ENCODE assay signal across 8 cellular contexts in the genomic region with DNA sequence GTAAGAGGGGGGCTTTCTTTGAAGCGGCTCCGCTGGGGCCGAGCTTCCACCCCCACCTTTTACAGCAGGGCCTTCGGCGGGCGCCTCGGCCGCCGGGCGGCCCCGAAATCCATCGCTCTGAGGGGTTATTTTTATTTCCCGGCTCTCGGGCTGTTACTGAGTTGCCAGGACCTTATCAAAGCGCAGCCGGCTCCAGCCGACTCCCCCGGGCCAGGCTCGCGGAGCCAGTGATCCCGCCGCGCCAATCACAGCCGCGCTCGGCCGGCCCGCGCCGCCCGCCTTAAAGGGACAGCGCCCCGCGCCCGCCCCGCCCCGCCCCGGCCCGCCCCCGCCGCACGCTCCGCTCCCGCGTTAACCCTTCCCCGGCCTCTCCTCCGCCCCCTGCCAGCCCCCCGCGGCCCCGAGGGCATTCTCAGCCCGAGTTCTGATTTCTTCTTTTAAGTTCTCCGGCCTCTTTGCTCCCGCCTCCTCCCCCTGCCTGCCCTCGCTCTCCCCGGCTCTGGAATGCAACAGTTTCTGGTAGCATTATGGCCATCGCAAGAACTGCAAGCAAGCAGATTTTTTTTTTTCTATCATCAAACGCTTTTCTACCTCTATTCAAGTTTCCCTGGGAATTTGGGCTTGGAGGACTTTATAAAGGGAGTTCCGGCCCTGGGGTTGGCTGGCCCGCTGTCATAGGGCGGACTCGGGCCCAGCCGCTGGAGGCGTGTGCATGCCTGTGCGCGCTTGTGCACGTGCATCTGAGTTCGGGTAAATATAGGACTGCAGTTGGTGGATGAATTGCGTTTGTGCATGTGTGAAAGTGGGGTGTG. TPM values are rescaled to one million over a fixed set of nuclear protein-coding genes. Genes with fewer than 3 reads are reported as not detected.
DNase-seq lines count a peak whose midpoint lies in the region; ATAC-seq and TF ChIP-seq lines count a peak whose summit lies in the region.

A gene with protein sequence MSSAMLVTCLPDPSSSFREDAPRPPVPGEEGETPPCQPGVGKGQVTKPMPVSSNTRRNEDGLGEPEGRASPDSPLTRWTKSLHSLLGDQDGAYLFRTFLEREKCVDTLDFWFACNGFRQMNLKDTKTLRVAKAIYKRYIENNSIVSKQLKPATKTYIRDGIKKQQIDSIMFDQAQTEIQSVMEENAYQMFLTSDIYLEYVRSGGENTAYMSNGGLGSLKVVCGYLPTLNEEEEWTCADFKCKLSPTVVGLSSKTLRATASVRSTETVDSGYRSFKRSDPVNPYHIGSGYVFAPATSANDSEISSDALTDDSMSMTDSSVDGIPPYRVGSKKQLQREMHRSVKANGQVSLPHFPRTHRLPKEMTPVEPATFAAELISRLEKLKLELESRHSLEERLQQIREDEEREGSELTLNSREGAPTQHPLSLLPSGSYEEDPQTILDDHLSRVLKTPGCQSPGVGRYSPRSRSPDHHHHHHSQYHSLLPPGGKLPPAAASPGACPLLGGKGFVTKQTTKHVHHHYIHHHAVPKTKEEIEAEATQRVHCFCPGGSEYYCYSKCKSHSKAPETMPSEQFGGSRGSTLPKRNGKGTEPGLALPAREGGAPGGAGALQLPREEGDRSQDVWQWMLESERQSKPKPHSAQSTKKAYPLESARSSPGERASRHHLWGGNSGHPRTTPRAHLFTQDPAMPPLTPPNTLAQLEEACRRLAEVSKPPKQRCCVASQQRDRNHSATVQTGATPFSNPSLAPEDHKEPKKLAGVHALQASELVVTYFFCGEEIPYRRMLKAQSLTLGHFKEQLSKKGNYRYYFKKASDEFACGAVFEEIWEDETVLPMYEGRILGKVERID (minus strand): TSS at position 255 of the 812 bp plus-strand sequence. CDS start 3,028 bp downstream, outside the sequence.

- DNase-seq in HL-60 (ENCODE audit: low read depth in 1 of 2, low spot score in 1 of 2) (peak in 1 of 2 experiments; percentile 62), NOMO-1 treated with DMSO at 0.1 percent for 48 hours (lab: John Stamatoyannopoulos, UW; ENCODE audit: unreplicated experiment) (peak; percentile 59), activated T-cell treated with anti-CD3 and anti-CD28 coated beads for 48 hours (ENCODE audit: low read depth) (peak; percentile 87), epithelial cell of proximal tubule (ENCODE audit: low read depth) (no peak), mucosa of gallbladder (ENCODE audit: low spot score) (peak; percentile 90)
- peak; percentile 56 to 76 for DNase-seq in stimulated activated CD8-positive, alpha-beta memory T cell treated with anti-CD3 and anti-CD28 coated beads, Interleukin-4, amount 100 ng/mL, for 1 hour (ENCODE audit: low read depth in 2 of 2, low spot score in 1 of 2)

- peak; percentile 79 for ATAC-seq in GM19463 (IDR thresholded peaks at IDR 0.05; ENCODE audit: unreplicated experiment)

- peaks cover 38% of the 10 kb centered on the region for H3K27me3 ChIP-seq in HL-60 (ENCODE audit: insufficient read depth, poor library complexity, severe bottlenecking)

- peak within 1 kb of the TSS; percentile 80 for H3K27ac ChIP-seq in C4-2B
- no peak within 1 kb of the TSS for H3K27ac ChIP-seq in HL-60 (replicated peaks)

- H3K4me3 ChIP-seq in HL-60 (replicated peaks; ENCODE audit: insufficient read depth, low read length) (peak within 1 kb of the TSS; percentile 43), epithelial cell of proximal tubule (ENCODE audit: low read depth, low read length) (peak within 1 kb of the TSS; percentile 86)

- TF ChIP-seq CTCF in C4-2B (conservative IDR thresholded peaks at IDR 0.05) (no peak; the same call in 1 of the 2 replicates), HL-60 (IDR thresholded peaks at IDR 0.05; ENCODE audit: insufficient read depth, low read length) (no peak), epithelial cell of proximal tubule (conservative IDR thresholded peaks at IDR 0.05; ENCODE audit: low read depth, low read length) (peak; percentile 27)

RNA-seq across cellular contexts. Expression of the gene that starts here (rescaled TPM):
- 1.4 and 1.8 TPM in 2 replicates for total RNA-seq in epithelial cell of proximal tubule
- 14.4 TPM for total RNA-seq in mucosa of gallbladder
